1 cellular context compared by ENCODE assay signal in genomic region chr3:109177888-109178287, GRCh38.
TF ChIP-seq lines count a peak whose summit lies in the region.

No MANE protein-coding gene starts in this region.

TF ChIP-seq in GM23338, 12 proteins besides CTCF, POLR2A, EP300 and RAD21 (continued from another document):
- TF ChIP-seq, protein P1, sequence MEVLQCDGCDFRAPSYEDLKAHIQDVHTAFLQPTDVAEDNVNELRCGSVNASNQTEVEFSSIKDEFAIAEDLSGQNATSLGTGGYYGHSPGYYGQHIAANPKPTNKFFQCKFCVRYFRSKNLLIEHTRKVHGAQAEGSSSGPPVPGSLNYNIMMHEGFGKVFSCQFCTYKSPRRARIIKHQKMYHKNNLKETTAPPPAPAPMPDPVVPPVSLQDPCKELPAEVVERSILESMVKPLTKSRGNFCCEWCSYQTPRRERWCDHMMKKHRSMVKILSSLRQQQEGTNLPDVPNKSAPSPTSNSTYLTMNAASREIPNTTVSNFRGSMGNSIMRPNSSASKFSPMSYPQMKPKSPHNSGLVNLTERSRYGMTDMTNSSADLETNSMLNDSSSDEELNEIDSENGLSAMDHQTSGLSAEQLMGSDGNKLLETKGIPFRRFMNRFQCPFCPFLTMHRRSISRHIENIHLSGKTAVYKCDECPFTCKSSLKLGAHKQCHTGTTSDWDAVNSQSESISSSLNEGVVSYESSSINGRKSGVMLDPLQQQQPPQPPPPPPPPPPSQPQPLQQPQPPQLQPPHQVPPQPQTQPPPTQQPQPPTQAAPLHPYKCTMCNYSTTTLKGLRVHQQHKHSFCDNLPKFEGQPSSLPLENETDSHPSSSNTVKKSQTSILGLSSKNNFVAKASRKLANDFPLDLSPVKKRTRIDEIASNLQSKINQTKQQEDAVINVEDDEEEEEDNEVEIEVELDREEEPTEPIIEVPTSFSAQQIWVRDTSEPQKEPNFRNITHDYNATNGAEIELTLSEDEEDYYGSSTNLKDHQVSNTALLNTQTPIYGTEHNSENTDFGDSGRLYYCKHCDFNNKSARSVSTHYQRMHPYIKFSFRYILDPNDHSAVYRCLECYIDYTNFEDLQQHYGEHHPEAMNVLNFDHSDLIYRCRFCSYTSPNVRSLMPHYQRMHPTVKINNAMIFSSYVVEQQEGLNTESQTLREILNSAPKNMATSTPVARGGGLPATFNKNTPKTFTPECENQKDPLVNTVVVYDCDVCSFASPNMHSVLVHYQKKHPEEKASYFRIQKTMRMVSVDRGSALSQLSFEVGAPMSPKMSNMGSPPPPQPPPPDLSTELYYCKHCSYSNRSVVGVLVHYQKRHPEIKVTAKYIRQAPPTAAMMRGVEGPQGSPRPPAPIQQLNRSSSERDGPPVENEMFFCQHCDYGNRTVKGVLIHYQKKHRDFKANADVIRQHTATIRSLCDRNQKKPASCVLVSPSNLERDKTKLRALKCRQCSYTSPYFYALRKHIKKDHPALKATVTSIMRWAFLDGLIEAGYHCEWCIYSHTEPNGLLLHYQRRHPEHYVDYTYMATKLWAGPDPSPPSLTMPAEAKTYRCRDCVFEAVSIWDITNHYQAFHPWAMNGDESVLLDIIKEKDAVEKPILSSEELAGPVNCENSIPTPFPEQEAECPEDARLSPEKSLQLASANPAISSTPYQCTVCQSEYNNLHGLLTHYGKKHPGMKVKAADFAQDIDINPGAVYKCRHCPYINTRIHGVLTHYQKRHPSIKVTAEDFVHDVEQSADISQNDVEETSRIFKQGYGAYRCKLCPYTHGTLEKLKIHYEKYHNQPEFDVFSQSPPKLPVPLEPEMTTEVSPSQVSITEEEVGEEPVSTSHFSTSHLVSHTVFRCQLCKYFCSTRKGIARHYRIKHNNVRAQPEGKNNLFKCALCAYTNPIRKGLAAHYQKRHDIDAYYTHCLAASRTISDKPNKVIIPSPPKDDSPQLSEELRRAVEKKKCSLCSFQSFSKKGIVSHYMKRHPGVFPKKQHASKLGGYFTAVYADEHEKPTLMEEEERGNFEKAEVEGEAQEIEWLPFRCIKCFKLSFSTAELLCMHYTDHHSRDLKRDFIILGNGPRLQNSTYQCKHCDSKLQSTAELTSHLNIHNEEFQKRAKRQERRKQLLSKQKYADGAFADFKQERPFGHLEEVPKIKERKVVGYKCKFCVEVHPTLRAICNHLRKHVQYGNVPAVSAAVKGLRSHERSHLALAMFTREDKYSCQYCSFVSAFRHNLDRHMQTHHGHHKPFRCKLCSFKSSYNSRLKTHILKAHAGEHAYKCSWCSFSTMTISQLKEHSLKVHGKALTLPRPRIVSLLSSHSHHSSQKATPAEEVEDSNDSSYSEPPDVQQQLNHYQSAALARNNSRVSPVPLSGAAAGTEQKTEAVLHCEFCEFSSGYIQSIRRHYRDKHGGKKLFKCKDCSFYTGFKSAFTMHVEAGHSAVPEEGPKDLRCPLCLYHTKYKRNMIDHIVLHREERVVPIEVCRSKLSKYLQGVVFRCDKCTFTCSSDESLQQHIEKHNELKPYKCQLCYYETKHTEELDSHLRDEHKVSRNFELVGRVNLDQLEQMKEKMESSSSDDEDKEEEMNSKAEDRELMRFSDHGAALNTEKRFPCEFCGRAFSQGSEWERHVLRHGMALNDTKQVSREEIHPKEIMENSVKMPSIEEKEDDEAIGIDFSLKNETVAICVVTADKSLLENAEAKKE (CRISPR knock-in tag; IDR thresholded peaks at IDR 0.05): no peak
- TF ChIP-seq CREB1 (CRISPR knock-in tag; IDR thresholded peaks at IDR 0.05; ENCODE audit: low read depth): no peak
